In genomic region chr17:16352303-16352837, GRCh38 we compare ENCODE assay signal across 8 cellular contexts. TPM values are rescaled to one million over a fixed set of nuclear protein-coding genes. Genes with fewer than 3 reads are reported as not detected.
DNase-seq lines count a peak whose midpoint lies in the region; ATAC-seq and TF ChIP-seq lines count a peak whose summit lies in the region.

No MANE protein-coding gene starts in this region.

- H3K9me3 ChIP-seq in ES-I3 (ENCODE audit: control insufficient read depth, insufficient read depth, low read length) (no peaks in the 10 kb centered on the region), MG63 (no peaks in the 10 kb centered on the region)

- DNase-seq in MG63 (peak; percentile 43), cerebellar cortex (ENCODE audit: low spot score) (peak; percentile 59), left kidney (ENCODE audit: low read depth, low spot score) (peak; percentile 84), AML-193 (lab: John Stamatoyannopoulos, UW) (no peak)
- peak; percentile 21 for DNase-seq in stimulated activated CD4-positive, alpha-beta T cell treated with anti-CD3 and anti-CD28 coated beads, Interleukin-2, amount 100 ng/mL, for 4 hours (ENCODE audit: low read depth)

- no peaks in the 10 kb centered on the region for H3K4me1 ChIP-seq in ES-I3 (ENCODE audit: insufficient read depth, low read length)

- peak overlapping the region; percentile 97 for H3K9ac ChIP-seq in ES-I3 (ENCODE audit: low read depth, low read length)

- no peak for TF ChIP-seq CTCF in WI38 (IDR thresholded peaks at IDR 0.05; ENCODE audit: low read depth, low read length)

- H3K27me3 ChIP-seq in MG63 = no peaks in the 10 kb centered on the region

- H3K4me3 ChIP-seq in MG63 = peak overlapping the region; percentile 56
- peak overlapping the region; percentile 73 for H3K4me3 ChIP-seq in WI38 (ENCODE audit: low read depth, low read length)

- H3K36me3 ChIP-seq in ES-I3 (ENCODE audit: insufficient read depth, low read length) (no peaks in the 10 kb centered on the region; the same call in 1 of the 2 replicates), MG63 (no peaks in the 10 kb centered on the region)

- ATAC-seq in HG02885 (IDR thresholded peaks at IDR 0.05; ENCODE audit: poor library complexity, unreplicated experiment) = no peak

RNA-seq across cellular contexts. Expression of gene CENPV, which starts 0.9 kb away (rescaled TPM):
- 52.5 and 70.5 TPM in 2 replicates for total RNA-seq in MG63 (2014; rRNA removed; shearing (Covaris generic); ENCODE audit: low replicate concordance)

RNA-seq across cellular contexts. Expression of gene UBB, which starts 28.5 kb away (rescaled TPM):
- total RNA-seq in MG63 (2014; rRNA removed; shearing (Covaris generic); ENCODE audit: low replicate concordance) = 957 and 1,097 TPM in 2 replicates

Comparison
In these comparisons a context has a peak if more than half of its experiments do, and no peak if none do; other contexts are left out.
1. DNase-seq: peak in MG63 (single experiment), cerebellar cortex (single experiment), left kidney (single experiment) and stimulated activated CD4-positive, alpha-beta T cell treated with anti-CD3 and anti-CD28 coated beads, Interleukin-2, amount 100 ng/mL, for 4 hours (single experiment); none in AML-193 (0 of 2).